In the genomic region with DNA sequence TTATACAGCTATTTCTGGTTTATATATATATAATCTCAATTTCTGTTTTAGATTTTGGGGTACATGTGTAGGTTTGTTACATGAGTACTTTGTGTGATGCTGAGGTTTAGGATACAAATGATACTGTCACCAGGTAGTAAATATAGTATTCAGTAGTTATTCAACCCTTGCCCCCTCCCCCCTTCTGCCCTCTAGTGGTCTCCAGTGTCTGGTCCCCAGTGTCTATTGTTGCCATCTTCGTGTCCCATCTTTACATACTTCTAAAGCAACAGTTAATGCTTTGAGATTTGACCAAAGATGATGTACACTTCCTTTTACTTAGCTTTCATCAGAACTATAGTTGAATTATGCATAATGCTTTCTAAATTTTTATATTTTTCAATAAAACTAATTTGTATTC, we compare ENCODE assay signal across 16 cellular contexts.
A peak's percentile ranks its signal among the peaks of the same experiment; 100 is the strongest.
DNase-seq lines count a peak whose midpoint lies in the region; ATAC-seq and TF ChIP-seq lines count a peak whose summit lies in the region.
"Had no signal": no experiment of that assay in that cellular context is flagged by ENCODE, and none has a peak within 500 bp of the region (broad histone marks: within the 10 kb centered on the region; RNA-seq: fewer than 3 reads in every experiment).

No MANE protein-coding gene starts in this region.

- no peak for ATAC-seq in GM18502 (IDR thresholded peaks at IDR 0.05; ENCODE audit: poor library complexity, unreplicated experiment)
- ATAC-seq: left ventricle myocardium superior had no signal

- H3K9me3 ChIP-seq in DOHH2 (ENCODE audit: control insufficient read depth, insufficient read depth, low read length) (no peaks in the 10 kb centered on the region), ascending aorta (no peaks in the 10 kb centered on the region), thyroid gland (no peaks in the 10 kb centered on the region)
- H3K9me3 ChIP-seq: BLaER1 treated with 17β-estradiol and CSF1 and Interleukin-3, amounts not matched to agents 10 nM and 100 nM had no signal

- CTCF ChIA-PET in RWPE1 (lab: Yijun Ruan, JAX) = interaction anchor here (0.5 to 0.7 kb wide), 2 partner anchors 127 to 204 kb away, joined by 3 to 4 read pairs; no protein-coding TSS in a partner anchor

- no peaks in the 10 kb centered on the region for H3K4me1 ChIP-seq in DOHH2 (ENCODE audit: control insufficient read depth, low read length)
- no peaks in the 10 kb centered on the region for H3K4me1 ChIP-seq in ascending aorta
- no peaks in the 10 kb centered on the region for H3K4me1 ChIP-seq in thyroid gland
- H3K4me1 ChIP-seq: BLaER1 treated with 17β-estradiol and CSF1 and Interleukin-3, amounts not matched to agents 10 nM and 100 nM had no signal

- H3K9me2 ChIP-seq in DOHH2 (replicated peaks; ENCODE audit: control insufficient read depth, low read length) = no peaks in the 10 kb centered on the region

- H3K4me3 ChIP-seq in DOHH2 (ENCODE audit: low read length) (no peak overlapping the region), kidney epithelial cell (ENCODE audit: low read depth, low read length) (no peak overlapping the region), ascending aorta (no peak overlapping the region), thyroid gland (replicated peaks in 1 of 3) (no peak overlapping the region)
- H3K4me3 ChIP-seq: BLaER1 treated with 17β-estradiol and CSF1 and Interleukin-3, amounts not matched to agents 10 nM and 100 nM had no signal

- intact Hi-C loops in ascending aorta (cut with DNase I) = no loop called here
- intact Hi-C loops in thyroid gland (cut with DNase I) = no loop called here

- POLR2A ChIA-PET in RWPE1 (lab: Yijun Ruan, JAX; ENCODE audit: low non-redundant PET) = no interaction called here

- no peaks in the 10 kb centered on the region for H3K79me2 ChIP-seq in DOHH2 (ENCODE audit: control insufficient read depth, low read length)

- no peaks in the 10 kb centered on the region for H3F3A ChIP-seq in DOHH2 (ENCODE audit: control insufficient read depth, insufficient read depth)

- H3K36me3 ChIP-seq in DOHH2 (ENCODE audit: control insufficient read depth, low read length) (no peaks in the 10 kb centered on the region), kidney epithelial cell (ENCODE audit: control insufficient read depth, insufficient read depth, low read length) (no peaks in the 10 kb centered on the region), ascending aorta (no peaks in the 10 kb centered on the region), thyroid gland (no peaks in the 10 kb centered on the region)
- H3K36me3 ChIP-seq: BLaER1 treated with 17β-estradiol and CSF1 and Interleukin-3, amounts not matched to agents 10 nM and 100 nM had no signal

- no peak overlapping the region for H3K4me2 ChIP-seq in DOHH2 (ENCODE audit: low read length)
- H3K4me2 ChIP-seq: BLaER1 treated with 17β-estradiol and CSF1 and Interleukin-3, amounts not matched to agents 10 nM and 100 nM had no signal

- no peaks in the 10 kb centered on the region for H3K27me3 ChIP-seq in DOHH2 (ENCODE audit: control insufficient read depth, low read length)
- no peaks in the 10 kb centered on the region for H3K27me3 ChIP-seq in kidney epithelial cell (ENCODE audit: control insufficient read depth, insufficient read depth, low read length)
- no peaks in the 10 kb centered on the region for H3K27me3 ChIP-seq in ascending aorta
- no peaks in the 10 kb centered on the region for H3K27me3 ChIP-seq in thyroid gland
- H3K27me3 ChIP-seq: BLaER1 treated with 17β-estradiol and CSF1 and Interleukin-3, amounts not matched to agents 10 nM and 100 nM had no signal

- WGBS in thyroid gland, 2 donors = 71 to 83% methylated on average over 1 of the region's 1 CpG

- no peaks in the 10 kb centered on the region for H4K20me1 ChIP-seq in DOHH2 (ENCODE audit: control insufficient read depth, insufficient read depth, low read depth, low read length)
- H4K20me1 ChIP-seq: BLaER1 treated with 17β-estradiol and CSF1 and Interleukin-3, amounts not matched to agents 10 nM and 100 nM had no signal

- no peak overlapping the region for H3K27ac ChIP-seq in DOHH2 (ENCODE audit: low read depth, low read length)
- H3K27ac ChIP-seq in RWPE1 = no peak overlapping the region
- H3K27ac ChIP-seq in ascending aorta = no peak overlapping the region
- H3K27ac ChIP-seq in thyroid gland = no peak overlapping the region
- H3K27ac ChIP-seq: BLaER1 treated with 17β-estradiol and CSF1 and Interleukin-3, amounts not matched to agents 10 nM and 100 nM had no signal

- TF ChIP-seq POLR2A in thyroid gland (IDR thresholded peaks at IDR 0.05) = no peak

- TF ChIP-seq CTCF in DOHH2 (IDR thresholded peaks at IDR 0.05; ENCODE audit: low read depth, low read length, poor library complexity, severe bottlenecking) = peak; percentile 22
- peak; percentile 47 for TF ChIP-seq CTCF in LNCAP (IDR thresholded peaks at IDR 0.05)
- TF ChIP-seq CTCF in RWPE1 (conservative IDR thresholded peaks at IDR 0.05; ENCODE audit: low read depth) = peak; percentile 20; the same call in 1 of the 2 replicates
- TF ChIP-seq CTCF in kidney epithelial cell (IDR thresholded peaks at IDR 0.05; ENCODE audit: insufficient read depth, low read length, poor library complexity, severe bottlenecking) = peak; percentile 30
- no peak for TF ChIP-seq CTCF in ascending aorta (IDR thresholded peaks at IDR 0.05)
- no peak for TF ChIP-seq CTCF in thyroid gland (IDR thresholded peaks at IDR 0.05)

- DNase-seq in RWPE1 (ENCODE audit: low spot score) (no peak), kidney epithelial cell (ENCODE audit: low read depth) (no peak), ascending aorta (ENCODE audit: low spot score in 2 of 2) (no peak), hippocampal formation (lab: John Stamatoyannopoulos, UW) (no peak), thyroid gland (no peak)
- DNase-seq: activated CD4-positive, CD25-positive, alpha-beta regulatory T cell treated with anti-CD3 and anti-CD28 coated beads, Interleukin-2, amount 50 U/mL, for 72 hours; activated naive CD4-positive, alpha-beta T cell treated with anti-CD3 and anti-CD28 coated beads, Interleukin-2, amount 10 ng/mL, durations not matched to agents 7 days and 5 days; hypothalamus; left ventricle myocardium superior; naive B cell; substantia nigra; T-helper 1 cell had no signal

Comparison
In these comparisons a context has a peak if more than half of its experiments do, and no peak if none do; other contexts are left out.
1. CTCF ChIP-seq: peak in DOHH2 (single experiment), LNCAP (single experiment), RWPE1 (single experiment) and kidney epithelial cell (single experiment); none in ascending aorta (0 of 3) and thyroid gland (0 of 6).